ENCODE assay signal across 8 cellular contexts in genomic region chr12:93025145-93026103, GRCh38.
DNase-seq lines count a peak whose midpoint lies in the region; FAIRE-seq and TF ChIP-seq lines count a peak whose summit lies in the region.

No MANE protein-coding gene starts in this region.

- H3K4me2 ChIP-seq in mesendoderm (ENCODE audit: low read length), result no peak overlapping the region

- H4K5ac ChIP-seq in mesendoderm (ENCODE audit: low read length), result no peak overlapping the region

- no peaks in the 10 kb centered on the region for H3K27me3 ChIP-seq in bronchial epithelial cell (ENCODE audit: control insufficient read depth, insufficient read depth, low read length)
- H3K27me3 ChIP-seq in mesendoderm (ENCODE audit: insufficient read depth, low read length, poor library complexity), result no peaks in the 10 kb centered on the region

- H3K79me1 ChIP-seq in mesendoderm (ENCODE audit: low read length), result no peaks in the 10 kb centered on the region

- H3K56ac ChIP-seq in mesendoderm (ENCODE audit: low read length), result no peak overlapping the region

- no peaks in the 10 kb centered on the region for H3K36me3 ChIP-seq in bronchial epithelial cell (ENCODE audit: control insufficient read depth, insufficient read depth, low read length)
- no peaks in the 10 kb centered on the region for H3K36me3 ChIP-seq in mesendoderm (ENCODE audit: control insufficient read depth, insufficient read depth, low read length)

- CTCF ChIA-PET in HEK293T (lab: Yijun Ruan, JAX), result interaction anchor here (0.8 kb wide), 1 partner anchor 379 kb away, joined by 3 read pairs; no protein-coding TSS in a partner anchor

- WGBS in mesendoderm (ENCODE audit: extremely low coverage, insufficient coverage, low lambda C conversion rate), result no CpG with 5 or more reads among the region's 6 CpGs

- H2BK120ac ChIP-seq in mesendoderm (ENCODE audit: low read depth, low read length), result peak overlapping the region; percentile 24

- DNase-seq in NCI-H2029 treated with DMSO at 0.1 percent for 48 hours (lab: John Stamatoyannopoulos, UW) (peak; percentile 32), NCI-H2029 (lab: John Stamatoyannopoulos, UW) (no peak), HEK293T (ENCODE audit: extremely low spot score) (peak; percentile 35), NCI-H345 treated with DMSO at 0.1 percent for 48 hours (lab: John Stamatoyannopoulos, UW; ENCODE audit: unreplicated experiment) (peak; percentile 17), bronchial epithelial cell (ENCODE audit: low read depth) (peak; percentile 74), mesendoderm (peak; percentile 73), mesenteric fat pad (ENCODE audit: low spot score) (no peak), UCSD-AML1 (lab: John Stamatoyannopoulos, UW; ENCODE audit: unreplicated experiment) (no peak)

- H3K23ac ChIP-seq in mesendoderm (ENCODE audit: low read length), result no peak overlapping the region

- H3K18ac ChIP-seq in mesendoderm (ENCODE audit: low read length), result no peak overlapping the region

- no peak overlapping the region for H2BK5ac ChIP-seq in mesendoderm (ENCODE audit: low read length)

- no peak overlapping the region for H2BK15ac ChIP-seq in mesendoderm (replicated peaks; ENCODE audit: low read depth)

- TF ChIP-seq CTCF in bronchial epithelial cell (IDR thresholded peaks at IDR 0.05; ENCODE audit: insufficient read depth, low read length, severe bottlenecking), result peak; percentile 56

- POLR2A ChIA-PET in HEK293T (lab: Yijun Ruan, JAX), result no interaction called here

- peaks cover 11% of the 10 kb centered on the region for H3K4me1 ChIP-seq in mesendoderm (ENCODE audit: control insufficient read depth, low read depth, low read length)

- no peak overlapping the region for H4K8ac ChIP-seq in mesendoderm (ENCODE audit: low read depth, low read length)

- H2AK5ac ChIP-seq in mesendoderm (ENCODE audit: low read length), result no peak overlapping the region

- no peak for FAIRE-seq in bronchial epithelial cell (lab: Jason Lieb, UNC)

- H3K4me3 ChIP-seq in bronchial epithelial cell (ENCODE audit: low read depth, low read length) (no peak overlapping the region), mesendoderm (ENCODE audit: low read length) (no peak overlapping the region)

- H3K9ac ChIP-seq in mesendoderm (ENCODE audit: low read length), result no peak overlapping the region

- H3K79me2 ChIP-seq in mesendoderm (ENCODE audit: control insufficient read depth, insufficient read depth, low read length), result no peaks in the 10 kb centered on the region

- H3K27ac ChIP-seq in mesendoderm (ENCODE audit: low read depth, low read length), result no peak overlapping the region

- no peak overlapping the region for H3K4ac ChIP-seq in mesendoderm (ENCODE audit: low read depth, low read length)

TF ChIP-seq in HEK293T, 16 proteins besides CTCF, POLR2A, EP300 and RAD21:
- TF ChIP-seq BHLHE40 (IDR thresholded peaks at IDR 0.05; ENCODE audit: borderline replicate concordance) (no peak), FOXM1 (IDR thresholded peaks at IDR 0.05; ENCODE audit: borderline replicate concordance) (no peak), L3MBTL2 (conservative IDR thresholded peaks at IDR 0.05) (no peak), FOXA1 (IDR thresholded peaks at IDR 0.05) (no peak), SUZ12 (IDR thresholded peaks at IDR 0.05) (no peak)

Comparison
In these comparisons a context has a peak if more than half of its experiments do, and no peak if none do; other contexts are left out.
1. DNase-seq: peak in NCI-H2029 treated with DMSO at 0.1 percent for 48 hours (single experiment), HEK293T (single experiment), NCI-H345 treated with DMSO at 0.1 percent for 48 hours (single experiment), bronchial epithelial cell (single experiment) and mesendoderm (single experiment); none in NCI-H2029 (single experiment), mesenteric fat pad (single experiment) and UCSD-AML1 (single experiment).